1 cellular context compared by ENCODE assay signal in genomic region chr4:145507636-145508035, GRCh38.
TF ChIP-seq lines count a peak whose summit lies in the region.

No MANE protein-coding gene starts in this region.

TF ChIP-seq in HCT116, 20 proteins besides CTCF, POLR2A, EP300 and RAD21 (continued from another document):
- TF ChIP-seq REST (IDR thresholded peaks at IDR 0.05; ENCODE audit: low read depth): no peak
- no peak for TF ChIP-seq ATF3 (IDR thresholded peaks at IDR 0.05)
